9 cellular contexts compared by ENCODE assay signal in genomic region chr10:13712799-13713581, GRCh38.
A peak's percentile ranks its signal among the peaks of the same experiment; 100 is the strongest.
DNase-seq lines count a peak whose midpoint lies in the region; ATAC-seq and TF ChIP-seq lines count a peak whose summit lies in the region.
"Had no signal": no experiment of that assay in that cellular context is flagged by ENCODE, and none has a peak within 500 bp of the region (broad histone marks: within the 10 kb centered on the region; RNA-seq: fewer than 3 reads in every experiment).

No MANE protein-coding gene starts in this region.

- DNase-seq in GDM1 (lab: John Stamatoyannopoulos, UW): peak; percentile 15
- peak; percentile 91 for DNase-seq in fibroblast of gingiva (ENCODE audit: low read depth)
- DNase-seq in osteocyte (ENCODE audit: extremely low spot score, unreplicated experiment): no peak
- no peak for DNase-seq in effector memory CD4-positive, alpha-beta T cell
- no peak for DNase-seq in prostate gland (ENCODE audit: low spot score)

- H3K27me3 ChIP-seq in effector memory CD4-positive, alpha-beta T cell (replicated peaks; ENCODE audit: control insufficient read depth, insufficient read depth, low read length, poor library complexity, severe bottlenecking): no peaks in the 10 kb centered on the region
- no peaks in the 10 kb centered on the region for H3K27me3 ChIP-seq in prostate gland (replicated peaks; ENCODE audit: insufficient read depth)

- no peak overlapping the region for H3K27ac ChIP-seq in effector memory CD4-positive, alpha-beta T cell (ENCODE audit: insufficient read depth, low read length, poor library complexity, severe bottlenecking)
- H3K27ac ChIP-seq in prostate gland: no peak overlapping the region

- ATAC-seq in GM19395 (IDR thresholded peaks at IDR 0.05; ENCODE audit: unreplicated experiment) (peak; percentile 89), HG03354 (IDR thresholded peaks at IDR 0.05; ENCODE audit: poor library complexity, severe bottlenecking, unreplicated experiment) (peak; percentile 90), SK-N-SH treated with all-trans-retinoic acid at 6 μM for 48 hours (peak; percentile 82)

- H3K9me3 Mint-ChIP-seq in osteocyte (ENCODE audit: unreplicated experiment): no peaks in the 10 kb centered on the region
- H3K9me3 Mint-ChIP-seq: activated naive CD4-positive, alpha-beta T cell treated with anti-CD3 and anti-CD28 coated beads, Interleukin-2, amount 50 U/mL, for 24 hours had no signal

- intact Hi-C loops in prostate gland (cut with DNase I): no loop called here

- H3K4me1 ChIP-seq in effector memory CD4-positive, alpha-beta T cell (ENCODE audit: control insufficient read depth, insufficient read depth, low read length, poor library complexity, severe bottlenecking): peaks cover 3% of the 10 kb centered on the region
- peaks cover 4% of the 10 kb centered on the region for H3K4me1 ChIP-seq in prostate gland (replicated peaks)

- H3K4me3 ChIP-seq in effector memory CD4-positive, alpha-beta T cell (ENCODE audit: insufficient read depth, low read depth, low read length, poor library complexity, severe bottlenecking): no peak overlapping the region
- no peak overlapping the region for H3K4me3 ChIP-seq in prostate gland

- no peaks in the 10 kb centered on the region for H3K9me3 ChIP-seq in effector memory CD4-positive, alpha-beta T cell (ENCODE audit: control insufficient read depth, low read length)
- H3K9me3 ChIP-seq in prostate gland: no peaks in the 10 kb centered on the region

- WGBS in prostate gland: 66% methylated on average over 6 of the region's 6 CpGs

- no peak for TF ChIP-seq POLR2A in prostate gland (IDR thresholded peaks at IDR 0.05)

- peaks cover 86% of the 10 kb centered on the region for H3K4me1 Mint-ChIP-seq in osteocyte (ENCODE audit: unreplicated experiment)

- no peaks in the 10 kb centered on the region for H3K27me3 Mint-ChIP-seq in osteocyte (ENCODE audit: unreplicated experiment)
- H3K27me3 Mint-ChIP-seq: activated naive CD4-positive, alpha-beta T cell treated with anti-CD3 and anti-CD28 coated beads, Interleukin-2, amount 50 U/mL, for 24 hours had no signal

- peaks cover 24% of the 10 kb centered on the region for H3K36me3 Mint-ChIP-seq in osteocyte (ENCODE audit: unreplicated experiment)
- H3K36me3 Mint-ChIP-seq: activated naive CD4-positive, alpha-beta T cell treated with anti-CD3 and anti-CD28 coated beads, Interleukin-2, amount 50 U/mL, for 24 hours had no signal

- no peaks in the 10 kb centered on the region for H3K36me3 ChIP-seq in effector memory CD4-positive, alpha-beta T cell (ENCODE audit: control insufficient read depth, insufficient read depth, low read length)
- no peaks in the 10 kb centered on the region for H3K36me3 ChIP-seq in prostate gland

- peak overlapping the region; percentile 79 for H3K27ac Mint-ChIP-seq in osteocyte (ENCODE audit: unreplicated experiment)
- H3K27ac Mint-ChIP-seq: activated naive CD4-positive, alpha-beta T cell treated with anti-CD3 and anti-CD28 coated beads, Interleukin-2, amount 50 U/mL, for 24 hours had no signal

- no peak overlapping the region for H3K4me3 Mint-ChIP-seq in osteocyte (ENCODE audit: unreplicated experiment)
- H3K4me3 Mint-ChIP-seq: activated naive CD4-positive, alpha-beta T cell treated with anti-CD3 and anti-CD28 coated beads, Interleukin-2, amount 50 U/mL, for 24 hours had no signal

- TF ChIP-seq CTCF in osteocyte (IDR thresholded peaks at IDR 0.05) (no peak), prostate gland (IDR thresholded peaks at IDR 0.05) (no peak)

TF ChIP-seq in SK-N-SH treated with all-trans-retinoic acid at 6 μM for 48 hours, 23 proteins besides CTCF, POLR2A, EP300 and RAD21 (continues in another document):
- peak; percentile 49; the same call in 1 of the 2 replicates for TF ChIP-seq ZFP3 (CRISPR knock-in tag; IDR thresholded peaks at IDR 0.05)
- TF ChIP-seq ZNF8 (CRISPR knock-in tag; IDR thresholded peaks at IDR 0.05): no peak
- TF ChIP-seq CSDC2 (CRISPR knock-in tag; IDR thresholded peaks at IDR 0.05): no peak
- no peak for TF ChIP-seq CSRNP3 (CRISPR knock-in tag; IDR thresholded peaks at IDR 0.05)
- TF ChIP-seq ARNTL (CRISPR knock-in tag; IDR thresholded peaks at IDR 0.05; ENCODE audit: borderline replicate concordance, low read depth): no peak
- no peak for TF ChIP-seq ZFP30 (CRISPR knock-in tag; IDR thresholded peaks at IDR 0.05)
- TF ChIP-seq ZNF565 (CRISPR knock-in tag; conservative IDR thresholded peaks at IDR 0.05; ENCODE audit: low read depth): no peak
- TF ChIP-seq ZNF70 (CRISPR knock-in tag; IDR thresholded peaks at IDR 0.05): no peak
- no peak for TF ChIP-seq ESRRG (CRISPR knock-in tag; IDR thresholded peaks at IDR 0.05)
- no peak for TF ChIP-seq TSHZ2 (CRISPR knock-in tag; IDR thresholded peaks at IDR 0.05)
- TF ChIP-seq TOX (CRISPR knock-in tag; IDR thresholded peaks at IDR 0.05; ENCODE audit: borderline replicate concordance): peak; percentile 31; the same call in 1 of the 2 replicates
- TF ChIP-seq PATZ1 (CRISPR knock-in tag; IDR thresholded peaks at IDR 0.05; ENCODE audit: borderline replicate concordance): peak; percentile 82; the same call in 1 of the 2 replicates
- TF ChIP-seq RARB (CRISPR knock-in tag; IDR thresholded peaks at IDR 0.05): no peak
- TF ChIP-seq SNAI2 (CRISPR knock-in tag; IDR thresholded peaks at IDR 0.05): no peak
- no peak for TF ChIP-seq PPARA (CRISPR knock-in tag; IDR thresholded peaks at IDR 0.05; ENCODE audit: borderline replicate concordance)
- TF ChIP-seq CREB5 (CRISPR knock-in tag; IDR thresholded peaks at IDR 0.05; ENCODE audit: low read depth): peak; percentile 50; the same call in 1 of the 2 replicates
- peak; percentile 64 for TF ChIP-seq ISL1 (CRISPR knock-in tag; IDR thresholded peaks at IDR 0.05)

Comparison
In these comparisons a context has a peak if more than half of its experiments do, and no peak if none do; other contexts are left out.
1. DNase-seq: peak in GDM1 (single experiment) and fibroblast of gingiva (single experiment); none in osteocyte (single experiment), effector memory CD4-positive, alpha-beta T cell (0 of 3) and prostate gland (single experiment).
2. Peak in every context shown above with its lines, with median percentiles within 50 percentile points of each other: ATAC-seq.